In the genomic region with DNA sequence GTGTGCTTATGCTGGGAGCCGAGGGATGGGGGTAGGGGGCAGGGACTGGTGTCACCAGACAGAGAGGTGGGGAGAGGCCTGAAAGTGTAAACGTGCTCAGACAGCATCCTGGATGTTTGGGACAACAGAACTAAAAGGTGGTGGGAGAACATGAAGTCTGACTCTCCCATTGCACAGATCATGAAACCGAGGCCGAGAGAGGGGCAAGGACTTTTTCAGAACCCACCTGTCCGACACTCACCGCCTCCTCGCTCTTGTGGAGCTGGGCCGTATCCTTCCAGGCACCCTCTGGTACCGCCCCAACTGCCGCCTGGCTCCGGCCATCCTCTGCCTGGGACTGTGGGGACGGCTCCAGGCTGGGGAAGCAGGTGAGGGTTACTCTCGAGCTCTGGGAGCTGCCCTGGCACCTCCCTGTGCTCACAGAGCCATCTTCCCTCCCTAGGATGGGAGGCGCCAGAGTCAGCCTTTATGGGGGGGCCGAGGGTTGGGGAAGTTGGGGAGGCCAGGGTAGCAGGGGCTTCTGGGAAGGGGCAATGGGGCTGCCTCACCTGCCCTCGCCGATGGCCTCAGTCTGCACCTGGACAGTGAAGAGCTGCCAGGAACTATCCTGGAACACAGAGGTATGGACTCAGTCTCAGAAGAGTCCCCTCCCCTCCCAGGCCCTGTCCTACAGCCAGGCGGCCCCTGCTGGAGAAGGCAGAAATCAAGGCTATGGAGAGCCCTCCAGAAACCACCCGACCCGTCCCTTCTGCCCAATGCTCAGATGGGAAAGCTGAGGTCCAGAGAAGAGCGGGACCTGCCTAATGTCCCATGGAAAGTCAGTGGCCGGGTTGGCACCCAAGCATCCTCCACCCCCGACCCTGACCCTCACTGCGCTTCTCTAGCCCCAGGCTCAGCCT, we compare ENCODE assay signal across 1 cellular context.
TF ChIP-seq lines count a peak whose summit lies in the region.

No MANE protein-coding gene starts in this region.

TF ChIP-seq in HEK293, 187 proteins besides CTCF, POLR2A, EP300 and RAD21 (continued from another document):
- TF ChIP-seq, protein P1, sequence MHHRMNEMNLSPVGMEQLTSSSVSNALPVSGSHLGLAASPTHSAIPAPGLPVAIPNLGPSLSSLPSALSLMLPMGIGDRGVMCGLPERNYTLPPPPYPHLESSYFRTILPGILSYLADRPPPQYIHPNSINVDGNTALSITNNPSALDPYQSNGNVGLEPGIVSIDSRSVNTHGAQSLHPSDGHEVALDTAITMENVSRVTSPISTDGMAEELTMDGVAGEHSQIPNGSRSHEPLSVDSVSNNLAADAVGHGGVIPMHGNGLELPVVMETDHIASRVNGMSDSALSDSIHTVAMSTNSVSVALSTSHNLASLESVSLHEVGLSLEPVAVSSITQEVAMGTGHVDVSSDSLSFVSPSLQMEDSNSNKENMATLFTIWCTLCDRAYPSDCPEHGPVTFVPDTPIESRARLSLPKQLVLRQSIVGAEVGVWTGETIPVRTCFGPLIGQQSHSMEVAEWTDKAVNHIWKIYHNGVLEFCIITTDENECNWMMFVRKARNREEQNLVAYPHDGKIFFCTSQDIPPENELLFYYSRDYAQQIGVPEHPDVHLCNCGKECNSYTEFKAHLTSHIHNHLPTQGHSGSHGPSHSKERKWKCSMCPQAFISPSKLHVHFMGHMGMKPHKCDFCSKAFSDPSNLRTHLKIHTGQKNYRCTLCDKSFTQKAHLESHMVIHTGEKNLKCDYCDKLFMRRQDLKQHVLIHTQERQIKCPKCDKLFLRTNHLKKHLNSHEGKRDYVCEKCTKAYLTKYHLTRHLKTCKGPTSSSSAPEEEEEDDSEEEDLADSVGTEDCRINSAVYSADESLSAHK (tag by site-specific recombination; IDR thresholded peaks at IDR 0.05): peak; percentile 93
- TF ChIP-seq ZNF707 (tag by site-specific recombination; IDR thresholded peaks at IDR 0.05): no peak
- TF ChIP-seq ZNF677 (tag by site-specific recombination; IDR thresholded peaks at IDR 0.05): no peak
- TF ChIP-seq ZNF433 (tag by site-specific recombination; IDR thresholded peaks at IDR 0.05; ENCODE audit: low read depth): no peak
- no peak for TF ChIP-seq SP3 (tag by site-specific recombination; IDR thresholded peaks at IDR 0.05)
TF ChIP-seq in HEK293: peak in this region for 1.
